15 cellular contexts compared by ENCODE assay signal in genomic region chr11:87298155-87298554, GRCh38.
"Had no signal": no experiment of that assay in that cellular context is flagged by ENCODE, and none has a peak within 500 bp of the region (broad histone marks: within the 10 kb centered on the region; RNA-seq: fewer than 3 reads in every experiment).

No MANE protein-coding gene starts in this region.

- H3K4me1 ChIP-seq: lower lobe of right lung had no signal

- H3K9me3 ChIP-seq: adrenal gland, gastroesophageal sphincter, lower lobe of right lung, ovary had no signal

- FAIRE-seq: urothelium cell line had no signal

- H3K27ac ChIP-seq: adrenal gland, cardiac muscle cell, gastroesophageal sphincter, lower lobe of right lung, neural progenitor cell, ovary had no signal

- H3K27me3 ChIP-seq: adrenal gland, cardiac muscle cell, gastroesophageal sphincter, neural progenitor cell, ovary had no signal

- DNase-seq: activated CD4-positive, alpha-beta T cell treated with anti-CD3 and anti-CD28 coated beads, Interleukin-2, amount 10 ng/mL, durations not matched to agents 24 days and 14 days; activated CD4-positive, CD25-positive, alpha-beta regulatory T cell; activated CD8-positive, alpha-beta memory T cell treated with anti-CD3 and anti-CD28 coated beads, Interleukin-2, amount 50 U/mL, for 4 hours; activated CD8-positive, alpha-beta T cell treated with anti-CD3 and anti-CD28 coated beads, Interleukin-2, amount 10 ng/mL, durations not matched to agents 7 days and 5 days; activated effector memory CD4-positive, alpha-beta T cell treated with anti-CD3 and anti-CD28 coated beads, Interleukin-2, amount 50 U/mL, for 16 hours; activated T-cell treated with anti-CD3 and anti-CD28 coated beads, Interleukin-2, amount 50 U/mL, for 48 hours; adrenal gland; left cardiac atrium; lower lobe of right lung; ovary; stimulated activated CD4-positive, alpha-beta T cell treated with anti-CD3 and anti-CD28 coated beads, Interleukin-12 subunit alpha, Interleukin-12 subunit beta, amount 100 ng/mL, for 4 hours had no signal

- H3K36me3 ChIP-seq: adrenal gland, cardiac muscle cell, lower lobe of right lung, neural progenitor cell, ovary had no signal

- ATAC-seq: activated CD8-positive, alpha-beta T cell treated with anti-CD3 and anti-CD28 coated beads, Interleukin-2, amount 10 ng/mL, durations not matched to agents 7 days and 5 days; gastroesophageal sphincter; left cardiac atrium; lower lobe of right lung had no signal

- H3K4me3 ChIP-seq: adrenal gland, cardiac muscle cell, gastroesophageal sphincter, lower lobe of right lung, neural progenitor cell, ovary had no signal
